ENCODE assay signal across 8 cellular contexts in genomic region chr6:40894962-40895799, GRCh38.
DNase-seq lines count a peak whose midpoint lies in the region; ATAC-seq and TF ChIP-seq lines count a peak whose summit lies in the region.

No MANE protein-coding gene starts in this region.

- H3K27me3 ChIP-seq in A673 (replicated peaks; ENCODE audit: insufficient read depth, low read depth, low read length, poor library complexity) (no peaks in the 10 kb centered on the region), mammary epithelial cell (ENCODE audit: insufficient read depth, low read length) (no peaks in the 10 kb centered on the region)

- H3K4me2 ChIP-seq in mammary epithelial cell (ENCODE audit: insufficient read depth, low read depth, low read length): no peak overlapping the region

- no peaks in the 10 kb centered on the region for H3K9me3 Mint-ChIP-seq in stimulated activated naive B cell treated with anti-CD40 and anti-IgM and Interleukin-4, amounts not matched to agents 10 μg/mL and 1 μg/mL and 100 μg/mL, for 72 hours

- H2AFZ ChIP-seq in mammary epithelial cell (ENCODE audit: low read depth, low read length): no peak overlapping the region

- no peak overlapping the region for H3K4me3 Mint-ChIP-seq in stimulated activated naive B cell treated with anti-CD40 and anti-IgM and Interleukin-4, amounts not matched to agents 10 μg/mL and 1 μg/mL and 100 μg/mL, for 72 hours

- peak; percentile 60 for TF ChIP-seq CTCF in A673 (conservative IDR thresholded peaks at IDR 0.05; ENCODE audit: low read depth, low read length)
- TF ChIP-seq CTCF in mammary epithelial cell (conservative IDR thresholded peaks at IDR 0.05 in 1 of 2, IDR thresholded peaks at IDR 0.05 in 1 of 2; ENCODE audit: extremely low read depth in 1 of 2, insufficient read depth in 1 of 2, low read depth in 1 of 2, low read length in 2 of 2): peak; percentile 32 to 69

- H3K36me3 ChIP-seq in A673 (ENCODE audit: insufficient read depth, low read length, poor library complexity, severe bottlenecking): no peaks in the 10 kb centered on the region
- H3K36me3 ChIP-seq in mammary epithelial cell (ENCODE audit: insufficient read depth, low read length): no peaks in the 10 kb centered on the region

- POLR2A ChIA-PET in A673 (lab: Charles Lee; ENCODE audit: low non-redundant PET): no interaction called here

- intact Hi-C loops in A673 (cut with micrococcal nuclease; ENCODE audit: unreplicated experiment) (loop anchor here (1.0 kb wide), 1 partner anchor 132 kb away; no protein-coding TSS in a partner anchor), mammary epithelial cell (cut with micrococcal nuclease) (loop anchor here (1.0 to 5.0 kb wide), 5 partner anchors 112 to 422 kb away; partner anchors contain the start of gene UNC5CL)

- DNase-seq in A673 (ENCODE audit: low spot score) (peak; percentile 75), HuH-7.5 (ENCODE audit: low spot score) (peak; percentile 52), mammary epithelial cell (peak; percentile 23), left lobe of liver (ENCODE audit: low spot score) (no peak), COR-L47 (lab: John Stamatoyannopoulos, UW) (no peak), OCI-M2 (lab: John Stamatoyannopoulos, UW; ENCODE audit: unreplicated experiment) (no peak), GDM1 (lab: John Stamatoyannopoulos, UW) (no peak)
- no peak for DNase-seq in stimulated activated naive B cell treated with anti-CD40 and anti-IgM and Interleukin-4, amounts not matched to agents 10 μg/mL and 1 μg/mL and 100 μg/mL, for 72 hours

- 87% methylated on average over 11 of the region's 14 CpGs for WGBS in mammary epithelial cell (ENCODE audit: low coverage, missing lambda C conversion rate)

- H3K9me3 ChIP-seq in A673 (ENCODE audit: low read depth, low read length, poor library complexity, severe bottlenecking): no peaks in the 10 kb centered on the region
- no peaks in the 10 kb centered on the region for H3K9me3 ChIP-seq in mammary epithelial cell (replicated peaks; ENCODE audit: insufficient read depth, low read length)

- no peaks in the 10 kb centered on the region for H3K4me1 Mint-ChIP-seq in stimulated activated naive B cell treated with anti-CD40 and anti-IgM and Interleukin-4, amounts not matched to agents 10 μg/mL and 1 μg/mL and 100 μg/mL, for 72 hours

- H3K9ac ChIP-seq in mammary epithelial cell (ENCODE audit: insufficient read depth, low read length): no peak overlapping the region

- no peaks in the 10 kb centered on the region for H4K20me1 ChIP-seq in mammary epithelial cell (ENCODE audit: insufficient read depth, low read length)

- H3K79me2 ChIP-seq in mammary epithelial cell (ENCODE audit: insufficient read depth, low read length): no peaks in the 10 kb centered on the region

- peak; percentile 56 for ATAC-seq in left lobe of liver
- no peak for ATAC-seq in stimulated activated naive B cell treated with anti-CD40 and anti-IgM and Interleukin-4, amounts not matched to agents 10 μg/mL and 1 μg/mL and 100 μg/mL, for 72 hours (replicated peaks)

- in situ Hi-C loops in mammary epithelial cell (cut with MboI; ENCODE audit: low sequenced_read_pairs in 2 of 2): loop anchor here (5.0 to 10.0 kb wide), 2 partner anchors 127 to 130 kb away; no protein-coding TSS in a partner anchor

- H3K27ac Mint-ChIP-seq in stimulated activated naive B cell treated with anti-CD40 and anti-IgM and Interleukin-4, amounts not matched to agents 10 μg/mL and 1 μg/mL and 100 μg/mL, for 72 hours: no peak overlapping the region

- H3K27ac ChIP-seq in A673 (ENCODE audit: low read depth, low read length, poor library complexity, severe bottlenecking): no peak overlapping the region
- no peak overlapping the region for H3K27ac ChIP-seq in mammary epithelial cell (ENCODE audit: insufficient read depth, low read depth, low read length)

- no peaks in the 10 kb centered on the region for H3K36me3 Mint-ChIP-seq in stimulated activated naive B cell treated with anti-CD40 and anti-IgM and Interleukin-4, amounts not matched to agents 10 μg/mL and 1 μg/mL and 100 μg/mL, for 72 hours

- H3K4me1 ChIP-seq in A673 (ENCODE audit: insufficient read depth, low read length, poor library complexity, severe bottlenecking) (no peaks in the 10 kb centered on the region), mammary epithelial cell (ENCODE audit: insufficient read depth, low read length) (no peaks in the 10 kb centered on the region)

- H3K4me3 ChIP-seq in A673 (ENCODE audit: low read depth, low read length, poor library complexity, severe bottlenecking) (no peak overlapping the region), mammary epithelial cell (replicated peaks in 1 of 3; ENCODE audit: insufficient read depth in 1 of 3, low read depth in 2 of 3, low read length in 3 of 3) (no peak overlapping the region)

- dilution Hi-C loops in mammary epithelial cell (cut with HindIII; ENCODE audit: low sequenced_read_pairs): no loop called here

- no TSS peak for BruUV-seq in A673 (replicated peaks; lab: Mats Ljungman, UMichigan)
- BruUV-seq in mammary epithelial cell (replicated peaks; lab: Mats Ljungman, UMichigan): no TSS peak

- H3K27me3 Mint-ChIP-seq in stimulated activated naive B cell treated with anti-CD40 and anti-IgM and Interleukin-4, amounts not matched to agents 10 μg/mL and 1 μg/mL and 100 μg/mL, for 72 hours: peaks cover 23 to 40% of the 10 kb centered on the region in 2 donors

- CTCF ChIA-PET in A673 (lab: Charles Lee) (no interaction called here), mammary epithelial cell (lab: Charles Lee; ENCODE audit: low non-redundant PET) (no interaction called here)

Comparison
In these comparisons a context has a peak if more than half of its experiments do, and no peak if none do; other contexts are left out.
1. DNase-seq: peak in A673 (single experiment), HuH-7.5 (single experiment) and mammary epithelial cell (single experiment); none in left lobe of liver (single experiment), COR-L47 (single experiment), OCI-M2 (single experiment), GDM1 (single experiment) and stimulated activated naive B cell treated with anti-CD40 and anti-IgM and Interleukin-4, amounts not matched to agents 10 μg/mL and 1 μg/mL and 100 μg/mL, for 72 hours (single experiment).